1 cellular context compared by ENCODE assay signal in the genomic region with DNA sequence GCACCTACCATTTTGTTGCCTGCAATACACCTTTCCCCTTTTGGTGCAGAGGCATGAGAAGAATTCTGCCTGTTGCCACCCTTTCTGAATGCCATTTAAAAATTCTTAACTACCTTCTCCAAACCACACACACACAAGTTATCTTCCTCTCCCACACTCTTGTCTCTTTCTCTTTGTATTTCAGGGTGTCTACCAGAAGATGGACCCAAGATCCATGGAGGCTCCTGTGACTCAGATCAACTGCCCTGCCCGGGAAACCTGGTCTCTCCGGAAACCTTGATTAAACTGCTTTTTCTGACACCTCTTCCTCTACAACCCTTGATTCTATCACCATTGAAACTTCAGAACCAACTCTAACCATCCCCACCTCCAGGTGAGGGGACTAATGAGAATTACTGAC.
TF ChIP-seq lines count a peak whose summit lies in the region.

No MANE protein-coding gene starts in this region.

TF ChIP-seq in HepG2, 621 proteins besides CTCF, POLR2A, EP300 and RAD21:
- TF ChIP-seq STAG1 (CRISPR knock-in tag; IDR thresholded peaks at IDR 0.05) (peak; percentile 65), RNF2 (conservative IDR thresholded peaks at IDR 0.05; ENCODE audit: low read depth) (no peak), ZNF83 (CRISPR knock-in tag; IDR thresholded peaks at IDR 0.05; ENCODE audit: borderline replicate concordance) (no peak), SMC3 (IDR thresholded peaks at IDR 0.05; ENCODE audit: low read length) (0 out of 2 replicates have a peak, but pooled peaks have one; percentile 36), CHCHD3 (CRISPR knock-in tag; IDR thresholded peaks at IDR 0.05) (no peak), EZH2 (conservative IDR thresholded peaks at IDR 0.05; ENCODE audit: low read depth, low read length) (no peak), NFKB2 (CRISPR knock-in tag; IDR thresholded peaks at IDR 0.05; ENCODE audit: borderline replicate concordance) (no peak), CCDC6 (CRISPR knock-in tag; IDR thresholded peaks at IDR 0.05) (no peak), JARID2 (CRISPR knock-in tag; IDR thresholded peaks at IDR 0.05; ENCODE audit: insufficient replicate concordance) (no peak)
- TF ChIP-seq, protein P1, sequence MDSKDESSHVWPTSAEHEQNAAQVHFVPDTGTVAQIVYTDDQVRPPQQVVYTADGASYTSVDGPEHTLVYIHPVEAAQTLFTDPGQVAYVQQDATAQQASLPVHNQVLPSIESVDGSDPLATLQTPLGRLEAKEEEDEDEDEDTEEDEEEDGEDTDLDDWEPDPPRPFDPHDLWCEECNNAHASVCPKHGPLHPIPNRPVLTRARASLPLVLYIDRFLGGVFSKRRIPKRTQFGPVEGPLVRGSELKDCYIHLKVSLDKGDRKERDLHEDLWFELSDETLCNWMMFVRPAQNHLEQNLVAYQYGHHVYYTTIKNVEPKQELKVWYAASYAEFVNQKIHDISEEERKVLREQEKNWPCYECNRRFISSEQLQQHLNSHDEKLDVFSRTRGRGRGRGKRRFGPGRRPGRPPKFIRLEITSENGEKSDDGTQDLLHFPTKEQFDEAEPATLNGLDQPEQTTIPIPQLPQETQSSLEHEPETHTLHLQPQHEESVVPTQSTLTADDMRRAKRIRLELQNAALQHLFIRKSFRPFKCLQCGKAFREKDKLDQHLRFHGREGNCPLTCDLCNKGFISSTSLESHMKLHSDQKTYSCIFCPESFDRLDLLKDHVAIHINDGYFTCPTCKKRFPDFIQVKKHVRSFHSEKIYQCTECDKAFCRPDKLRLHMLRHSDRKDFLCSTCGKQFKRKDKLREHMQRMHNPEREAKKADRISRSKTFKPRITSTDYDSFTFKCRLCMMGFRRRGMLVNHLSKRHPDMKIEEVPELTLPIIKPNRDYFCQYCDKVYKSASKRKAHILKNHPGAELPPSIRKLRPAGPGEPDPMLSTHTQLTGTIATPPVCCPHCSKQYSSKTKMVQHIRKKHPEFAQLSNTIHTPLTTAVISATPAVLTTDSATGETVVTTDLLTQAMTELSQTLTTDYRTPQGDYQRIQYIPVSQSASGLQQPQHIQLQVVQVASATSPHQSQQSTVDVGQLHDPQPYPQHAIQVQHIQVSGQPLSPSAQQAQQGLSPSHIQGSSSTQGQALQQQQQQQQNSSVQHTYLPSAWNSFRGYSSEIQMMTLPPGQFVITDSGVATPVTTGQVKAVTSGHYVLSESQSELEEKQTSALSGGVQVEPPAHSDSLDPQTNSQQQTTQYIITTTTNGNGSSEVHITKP (CRISPR knock-in tag; IDR thresholded peaks at IDR 0.05; ENCODE audit: low read depth) = no peak
